21 cellular contexts compared by ENCODE assay signal in genomic region chr22:28627791-28628190, GRCh38.
"Had no signal": no experiment of that assay in that cellular context is flagged by ENCODE, and none has a peak within 500 bp of the region (broad histone marks: within the 10 kb centered on the region; RNA-seq: fewer than 3 reads in every experiment).

No MANE protein-coding gene starts in this region.

- H3K4me3 ChIP-seq: SJSA1, SK-N-MC had no signal

- H3K27me3 ChIP-seq: SJSA1 had no signal

- DNase-seq: Kasumi-1, KG1, MM.1S, NCI-H1048, NCI-H1105, NCI-H1417, NCI-H1436 treated with DMSO at 0.1 percent for 48 hours, NCI-H1694, NCI-H187 treated with DMSO at 0.1 percent for 48 hours, NCI-H2029 treated with DMSO at 0.1 percent for 48 hours, NCI-H2171 treated with DMSO at 0.1 percent for 48 hours, NCI-H345, NCI-H446 treated with DMSO at 0.1 percent for 48 hours, NCI-H510A treated with DMSO at 0.1 percent for 48 hours, NCI-H526 treated with DMSO at 0.1 percent for 48 hours, NCI-H748 treated with DMSO at 0.1 percent for 48 hours, Right ventricle myocardium superior, RPMI8226, SIG-M5 had no signal

- H3K4me1 ChIP-seq: SJSA1 had no signal

- H3K36me3 ChIP-seq: SJSA1 had no signal

- H3K9me3 ChIP-seq: SJSA1 had no signal

- H3K27ac ChIP-seq: SJSA1, SK-N-MC had no signal
